ENCODE assay signal across 1 cellular context in the genomic region with DNA sequence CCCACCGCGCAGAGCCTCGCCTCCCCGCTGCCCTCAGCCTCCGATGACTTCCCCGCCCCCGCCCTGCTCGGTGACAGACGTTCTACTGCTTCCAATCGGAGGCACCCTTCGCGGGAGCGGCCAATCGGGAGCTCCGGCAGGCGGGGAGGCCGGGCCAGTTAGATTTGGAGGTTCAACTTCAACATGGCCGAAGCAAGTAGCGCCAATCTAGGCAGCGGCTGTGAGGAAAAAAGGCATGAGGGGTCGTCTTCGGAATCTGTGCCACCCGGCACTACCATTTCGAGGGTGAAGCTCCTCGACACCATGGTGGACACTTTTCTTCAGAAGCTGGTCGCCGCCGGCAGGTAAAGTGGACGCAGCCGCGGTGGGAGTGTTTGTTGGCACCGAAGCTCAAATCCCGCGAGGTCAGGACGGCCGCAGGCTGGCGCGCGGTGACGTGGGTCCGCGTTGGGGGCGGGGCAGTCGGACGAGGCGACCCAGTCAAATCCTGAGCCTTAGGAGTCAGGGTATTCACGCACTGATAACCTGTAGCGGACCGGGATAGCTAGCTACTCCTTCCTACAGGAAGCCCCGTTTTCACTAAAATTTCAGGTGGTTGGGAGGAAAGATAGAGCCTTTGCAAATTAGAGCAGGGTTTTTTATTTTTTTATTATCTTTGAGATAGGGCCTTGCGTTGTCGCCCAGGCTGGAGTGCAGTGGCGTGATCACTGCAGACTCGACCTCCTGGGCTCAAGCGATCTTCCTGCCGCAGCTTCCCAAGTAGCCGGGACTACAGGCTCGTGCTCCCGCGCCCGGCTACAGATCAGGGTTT.
TF ChIP-seq lines count a peak whose summit lies in the region.

A gene with protein sequence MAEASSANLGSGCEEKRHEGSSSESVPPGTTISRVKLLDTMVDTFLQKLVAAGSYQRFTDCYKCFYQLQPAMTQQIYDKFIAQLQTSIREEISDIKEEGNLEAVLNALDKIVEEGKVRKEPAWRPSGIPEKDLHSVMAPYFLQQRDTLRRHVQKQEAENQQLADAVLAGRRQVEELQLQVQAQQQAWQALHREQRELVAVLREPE (plus strand): TSS at position 175 of the 811 bp plus-strand sequence. CDS start 9 bp downstream, at position 184.

TF ChIP-seq in K562, 482 proteins besides CTCF, POLR2A, EP300 and RAD21 (continued from another document and continues in another):
- TF ChIP-seq, protein P1, sequence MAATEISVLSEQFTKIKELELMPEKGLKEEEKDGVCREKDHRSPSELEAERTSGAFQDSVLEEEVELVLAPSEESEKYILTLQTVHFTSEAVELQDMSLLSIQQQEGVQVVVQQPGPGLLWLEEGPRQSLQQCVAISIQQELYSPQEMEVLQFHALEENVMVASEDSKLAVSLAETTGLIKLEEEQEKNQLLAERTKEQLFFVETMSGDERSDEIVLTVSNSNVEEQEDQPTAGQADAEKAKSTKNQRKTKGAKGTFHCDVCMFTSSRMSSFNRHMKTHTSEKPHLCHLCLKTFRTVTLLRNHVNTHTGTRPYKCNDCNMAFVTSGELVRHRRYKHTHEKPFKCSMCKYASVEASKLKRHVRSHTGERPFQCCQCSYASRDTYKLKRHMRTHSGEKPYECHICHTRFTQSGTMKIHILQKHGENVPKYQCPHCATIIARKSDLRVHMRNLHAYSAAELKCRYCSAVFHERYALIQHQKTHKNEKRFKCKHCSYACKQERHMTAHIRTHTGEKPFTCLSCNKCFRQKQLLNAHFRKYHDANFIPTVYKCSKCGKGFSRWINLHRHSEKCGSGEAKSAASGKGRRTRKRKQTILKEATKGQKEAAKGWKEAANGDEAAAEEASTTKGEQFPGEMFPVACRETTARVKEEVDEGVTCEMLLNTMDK (IDR thresholded peaks at IDR 0.05; ENCODE audit: borderline replicate concordance, insufficient read depth, low read depth, low read length, poor library complexity, severe bottlenecking) = no peak
- TF ChIP-seq NCOA6 (IDR thresholded peaks at IDR 0.05) (no peak), NFIX (CRISPR knock-in tag; IDR thresholded peaks at IDR 0.05; ENCODE audit: low read depth) (no peak), ERF (CRISPR knock-in tag; IDR thresholded peaks at IDR 0.05) (0 out of 2 replicates have a peak, but pooled peaks have one; percentile 36), ZNF764 (CRISPR knock-in tag; IDR thresholded peaks at IDR 0.05; ENCODE audit: low read depth) (no peak), ZNF316 (IDR thresholded peaks at IDR 0.05) (no peak), SRSF7 (optimal IDR thresholded peaks at IDR 0.05; ENCODE audit: low read depth, low read length) (no peak), ZNF699 (CRISPR knock-in tag; IDR thresholded peaks at IDR 0.05; ENCODE audit: insufficient replicate concordance) (no peak), ZNF717 (CRISPR knock-in tag; IDR thresholded peaks at IDR 0.05) (no peak), LEF1 (IDR thresholded peaks at IDR 0.05) (peak; percentile 34; the same call in 1 of the 2 replicates), MAZ (CRISPR knock-in tag; conservative IDR thresholded peaks at IDR 0.05 in 1 of 2, IDR thresholded peaks at IDR 0.05 in 1 of 2) (peak; percentile 53 to 56; a peak in 1 of 4 replicates), U2AF1 (optimal IDR thresholded peaks at IDR 0.05; ENCODE audit: low read depth, low read length) (no peak), MYBL2 (IDR thresholded peaks at IDR 0.05; ENCODE audit: low read depth) (no peak; the same call in 1 of the 2 replicates), MYBL2 (CRISPR knock-in tag; IDR thresholded peaks at IDR 0.05; ENCODE audit: borderline replicate concordance) (no peak), BACH1 (tag; IDR thresholded peaks at IDR 0.05) (no peak), NFIC (IDR thresholded peaks at IDR 0.05) (peak; percentile 58), YBX1 (IDR thresholded peaks at IDR 0.05) (no peak), GTF2A2 (tag; IDR thresholded peaks at IDR 0.05) (no peak), ZBTB17 (CRISPR knock-in tag; IDR thresholded peaks at IDR 0.05) (peak; percentile 93), ZNF12 (CRISPR knock-in tag; IDR thresholded peaks at IDR 0.05) (no peak), CBFA2T2 (conservative IDR thresholded peaks at IDR 0.05) (no peak), ETV5 (CRISPR knock-in tag; IDR thresholded peaks at IDR 0.05; ENCODE audit: low read depth) (no peak), ZNF644 (tag; IDR thresholded peaks at IDR 0.05; ENCODE audit: low read depth) (no peak), SMAD2 (IDR thresholded peaks at IDR 0.05; ENCODE audit: low read depth, low read length) (no peak)
- TF ChIP-seq, protein P2, sequence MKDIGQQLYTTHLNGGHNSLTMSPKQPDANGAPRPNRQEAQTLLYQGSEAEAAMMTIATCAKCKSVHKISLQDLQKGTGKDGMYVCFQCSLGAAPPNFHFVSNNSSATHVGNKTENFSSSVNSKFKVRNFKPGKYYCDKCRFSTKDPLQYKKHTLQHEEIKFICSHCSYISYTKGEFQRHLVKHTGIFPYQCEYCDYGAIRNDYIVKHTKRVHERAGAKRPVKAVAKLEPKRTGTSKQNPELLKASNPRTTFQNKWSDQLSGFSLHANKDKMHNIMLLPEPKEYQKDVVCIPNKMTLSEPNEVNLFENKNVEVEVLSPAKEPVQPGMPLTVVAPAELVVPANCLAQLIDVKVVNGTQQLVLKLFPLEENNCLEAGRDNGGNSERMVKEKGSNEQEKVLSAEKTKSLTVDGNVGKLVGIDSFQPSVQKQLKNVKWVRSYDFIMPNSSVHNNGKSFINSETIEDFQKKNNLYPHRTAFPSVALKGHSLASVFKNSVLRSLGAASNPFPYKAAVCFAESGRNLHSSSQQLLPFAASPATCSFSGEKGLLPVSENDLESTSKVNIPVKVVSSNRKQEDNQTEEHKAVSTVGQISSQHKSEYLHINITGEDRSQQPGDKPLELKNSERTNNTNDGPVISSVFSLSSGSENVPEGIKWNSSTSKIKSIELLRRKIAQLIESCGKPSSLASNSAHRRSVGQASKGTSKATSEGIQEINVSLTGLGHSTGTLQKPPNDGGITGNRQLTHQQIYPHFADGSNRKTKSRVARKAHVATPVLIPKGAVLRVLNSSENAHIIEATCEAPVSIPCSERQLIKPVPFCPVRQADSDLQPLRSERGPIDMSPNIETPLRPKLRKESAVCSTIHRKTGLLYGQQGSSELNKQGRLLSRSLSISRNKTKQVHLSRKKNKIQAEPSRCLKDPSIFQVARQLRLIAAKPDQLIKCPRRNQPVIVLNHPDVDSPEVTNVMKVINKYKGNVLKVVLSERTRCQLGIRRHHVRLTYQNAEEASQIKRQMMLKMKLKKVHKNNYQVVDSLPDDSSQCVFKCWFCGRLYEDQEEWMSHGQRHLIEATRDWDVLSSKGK (CRISPR knock-in tag; IDR thresholded peaks at IDR 0.05) = no peak
- TF ChIP-seq, protein P3, sequence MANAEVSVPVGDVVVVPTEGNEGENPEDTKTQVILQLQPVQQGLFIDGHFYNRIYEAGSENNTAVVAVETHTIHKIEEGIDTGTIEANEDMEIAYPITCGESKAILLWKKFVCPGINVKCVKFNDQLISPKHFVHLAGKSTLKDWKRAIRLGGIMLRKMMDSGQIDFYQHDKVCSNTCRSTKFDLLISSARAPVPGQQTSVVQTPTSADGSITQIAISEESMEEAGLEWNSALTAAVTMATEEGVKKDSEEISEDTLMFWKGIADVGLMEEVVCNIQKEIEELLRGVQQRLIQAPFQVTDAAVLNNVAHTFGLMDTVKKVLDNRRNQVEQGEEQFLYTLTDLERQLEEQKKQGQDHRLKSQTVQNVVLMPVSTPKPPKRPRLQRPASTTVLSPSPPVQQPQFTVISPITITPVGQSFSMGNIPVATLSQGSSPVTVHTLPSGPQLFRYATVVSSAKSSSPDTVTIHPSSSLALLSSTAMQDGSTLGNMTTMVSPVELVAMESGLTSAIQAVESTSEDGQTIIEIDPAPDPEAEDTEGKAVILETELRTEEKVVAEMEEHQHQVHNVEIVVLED (CRISPR knock-in tag; IDR thresholded peaks at IDR 0.05) = peak; percentile 88
- TF ChIP-seq, protein P4, sequence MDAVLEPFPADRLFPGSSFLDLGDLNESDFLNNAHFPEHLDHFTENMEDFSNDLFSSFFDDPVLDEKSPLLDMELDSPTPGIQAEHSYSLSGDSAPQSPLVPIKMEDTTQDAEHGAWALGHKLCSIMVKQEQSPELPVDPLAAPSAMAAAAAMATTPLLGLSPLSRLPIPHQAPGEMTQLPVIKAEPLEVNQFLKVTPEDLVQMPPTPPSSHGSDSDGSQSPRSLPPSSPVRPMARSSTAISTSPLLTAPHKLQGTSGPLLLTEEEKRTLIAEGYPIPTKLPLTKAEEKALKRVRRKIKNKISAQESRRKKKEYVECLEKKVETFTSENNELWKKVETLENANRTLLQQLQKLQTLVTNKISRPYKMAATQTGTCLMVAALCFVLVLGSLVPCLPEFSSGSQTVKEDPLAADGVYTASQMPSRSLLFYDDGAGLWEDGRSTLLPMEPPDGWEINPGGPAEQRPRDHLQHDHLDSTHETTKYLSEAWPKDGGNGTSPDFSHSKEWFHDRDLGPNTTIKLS (IDR thresholded peaks at IDR 0.05; ENCODE audit: borderline replicate concordance, low read depth) = peak; percentile 96
- TF ChIP-seq, protein P5, sequence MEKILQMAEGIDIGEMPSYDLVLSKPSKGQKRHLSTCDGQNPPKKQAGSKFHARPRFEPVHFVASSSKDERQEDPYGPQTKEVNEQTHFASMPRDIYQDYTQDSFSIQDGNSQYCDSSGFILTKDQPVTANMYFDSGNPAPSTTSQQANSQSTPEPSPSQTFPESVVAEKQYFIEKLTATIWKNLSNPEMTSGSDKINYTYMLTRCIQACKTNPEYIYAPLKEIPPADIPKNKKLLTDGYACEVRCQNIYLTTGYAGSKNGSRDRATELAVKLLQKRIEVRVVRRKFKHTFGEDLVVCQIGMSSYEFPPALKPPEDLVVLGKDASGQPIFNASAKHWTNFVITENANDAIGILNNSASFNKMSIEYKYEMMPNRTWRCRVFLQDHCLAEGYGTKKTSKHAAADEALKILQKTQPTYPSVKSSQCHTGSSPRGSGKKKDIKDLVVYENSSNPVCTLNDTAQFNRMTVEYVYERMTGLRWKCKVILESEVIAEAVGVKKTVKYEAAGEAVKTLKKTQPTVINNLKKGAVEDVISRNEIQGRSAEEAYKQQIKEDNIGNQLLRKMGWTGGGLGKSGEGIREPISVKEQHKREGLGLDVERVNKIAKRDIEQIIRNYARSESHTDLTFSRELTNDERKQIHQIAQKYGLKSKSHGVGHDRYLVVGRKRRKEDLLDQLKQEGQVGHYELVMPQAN (IDR thresholded peaks at IDR 0.05; ENCODE audit: borderline replicate concordance) = 0 out of 2 replicates have a peak, but pooled peaks have one; percentile 18
- TF ChIP-seq, protein P6, sequence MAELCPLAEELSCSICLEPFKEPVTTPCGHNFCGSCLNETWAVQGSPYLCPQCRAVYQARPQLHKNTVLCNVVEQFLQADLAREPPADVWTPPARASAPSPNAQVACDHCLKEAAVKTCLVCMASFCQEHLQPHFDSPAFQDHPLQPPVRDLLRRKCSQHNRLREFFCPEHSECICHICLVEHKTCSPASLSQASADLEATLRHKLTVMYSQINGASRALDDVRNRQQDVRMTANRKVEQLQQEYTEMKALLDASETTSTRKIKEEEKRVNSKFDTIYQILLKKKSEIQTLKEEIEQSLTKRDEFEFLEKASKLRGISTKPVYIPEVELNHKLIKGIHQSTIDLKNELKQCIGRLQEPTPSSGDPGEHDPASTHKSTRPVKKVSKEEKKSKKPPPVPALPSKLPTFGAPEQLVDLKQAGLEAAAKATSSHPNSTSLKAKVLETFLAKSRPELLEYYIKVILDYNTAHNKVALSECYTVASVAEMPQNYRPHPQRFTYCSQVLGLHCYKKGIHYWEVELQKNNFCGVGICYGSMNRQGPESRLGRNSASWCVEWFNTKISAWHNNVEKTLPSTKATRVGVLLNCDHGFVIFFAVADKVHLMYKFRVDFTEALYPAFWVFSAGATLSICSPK (IDR thresholded peaks at IDR 0.05; ENCODE audit: borderline replicate concordance) = no peak
- TF ChIP-seq, protein P7, sequence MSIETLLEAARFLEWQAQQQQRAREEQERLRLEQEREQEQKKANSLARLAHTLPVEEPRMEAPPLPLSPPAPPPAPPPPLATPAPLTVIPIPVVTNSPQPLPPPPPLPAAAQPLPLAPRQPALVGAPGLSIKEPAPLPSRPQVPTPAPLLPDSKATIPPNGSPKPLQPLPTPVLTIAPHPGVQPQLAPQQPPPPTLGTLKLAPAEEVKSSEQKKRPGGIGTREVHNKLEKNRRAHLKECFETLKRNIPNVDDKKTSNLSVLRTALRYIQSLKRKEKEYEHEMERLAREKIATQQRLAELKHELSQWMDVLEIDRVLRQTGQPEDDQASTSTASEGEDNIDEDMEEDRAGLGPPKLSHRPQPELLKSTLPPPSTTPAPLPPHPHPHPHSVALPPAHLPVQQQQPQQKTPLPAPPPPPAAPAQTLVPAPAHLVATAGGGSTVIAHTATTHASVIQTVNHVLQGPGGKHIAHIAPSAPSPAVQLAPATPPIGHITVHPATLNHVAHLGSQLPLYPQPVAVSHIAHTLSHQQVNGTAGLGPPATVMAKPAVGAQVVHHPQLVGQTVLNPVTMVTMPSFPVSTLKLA (conservative IDR thresholded peaks at IDR 0.05) = peak; percentile 66 to 74
- TF ChIP-seq, protein P8, sequence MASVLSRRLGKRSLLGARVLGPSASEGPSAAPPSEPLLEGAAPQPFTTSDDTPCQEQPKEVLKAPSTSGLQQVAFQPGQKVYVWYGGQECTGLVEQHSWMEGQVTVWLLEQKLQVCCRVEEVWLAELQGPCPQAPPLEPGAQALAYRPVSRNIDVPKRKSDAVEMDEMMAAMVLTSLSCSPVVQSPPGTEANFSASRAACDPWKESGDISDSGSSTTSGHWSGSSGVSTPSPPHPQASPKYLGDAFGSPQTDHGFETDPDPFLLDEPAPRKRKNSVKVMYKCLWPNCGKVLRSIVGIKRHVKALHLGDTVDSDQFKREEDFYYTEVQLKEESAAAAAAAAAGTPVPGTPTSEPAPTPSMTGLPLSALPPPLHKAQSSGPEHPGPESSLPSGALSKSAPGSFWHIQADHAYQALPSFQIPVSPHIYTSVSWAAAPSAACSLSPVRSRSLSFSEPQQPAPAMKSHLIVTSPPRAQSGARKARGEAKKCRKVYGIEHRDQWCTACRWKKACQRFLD (CRISPR knock-in tag; IDR thresholded peaks at IDR 0.05) = no peak; the same call in 1 of the 2 replicates
- TF ChIP-seq, protein P9, sequence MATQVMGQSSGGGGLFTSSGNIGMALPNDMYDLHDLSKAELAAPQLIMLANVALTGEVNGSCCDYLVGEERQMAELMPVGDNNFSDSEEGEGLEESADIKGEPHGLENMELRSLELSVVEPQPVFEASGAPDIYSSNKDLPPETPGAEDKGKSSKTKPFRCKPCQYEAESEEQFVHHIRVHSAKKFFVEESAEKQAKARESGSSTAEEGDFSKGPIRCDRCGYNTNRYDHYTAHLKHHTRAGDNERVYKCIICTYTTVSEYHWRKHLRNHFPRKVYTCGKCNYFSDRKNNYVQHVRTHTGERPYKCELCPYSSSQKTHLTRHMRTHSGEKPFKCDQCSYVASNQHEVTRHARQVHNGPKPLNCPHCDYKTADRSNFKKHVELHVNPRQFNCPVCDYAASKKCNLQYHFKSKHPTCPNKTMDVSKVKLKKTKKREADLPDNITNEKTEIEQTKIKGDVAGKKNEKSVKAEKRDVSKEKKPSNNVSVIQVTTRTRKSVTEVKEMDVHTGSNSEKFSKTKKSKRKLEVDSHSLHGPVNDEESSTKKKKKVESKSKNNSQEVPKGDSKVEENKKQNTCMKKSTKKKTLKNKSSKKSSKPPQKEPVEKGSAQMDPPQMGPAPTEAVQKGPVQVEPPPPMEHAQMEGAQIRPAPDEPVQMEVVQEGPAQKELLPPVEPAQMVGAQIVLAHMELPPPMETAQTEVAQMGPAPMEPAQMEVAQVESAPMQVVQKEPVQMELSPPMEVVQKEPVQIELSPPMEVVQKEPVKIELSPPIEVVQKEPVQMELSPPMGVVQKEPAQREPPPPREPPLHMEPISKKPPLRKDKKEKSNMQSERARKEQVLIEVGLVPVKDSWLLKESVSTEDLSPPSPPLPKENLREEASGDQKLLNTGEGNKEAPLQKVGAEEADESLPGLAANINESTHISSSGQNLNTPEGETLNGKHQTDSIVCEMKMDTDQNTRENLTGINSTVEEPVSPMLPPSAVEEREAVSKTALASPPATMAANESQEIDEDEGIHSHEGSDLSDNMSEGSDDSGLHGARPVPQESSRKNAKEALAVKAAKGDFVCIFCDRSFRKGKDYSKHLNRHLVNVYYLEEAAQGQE (CRISPR knock-in tag; IDR thresholded peaks at IDR 0.05; ENCODE audit: low read depth) = peak; percentile 45; the same call in 1 of the 2 replicates
